In the genomic region with DNA sequence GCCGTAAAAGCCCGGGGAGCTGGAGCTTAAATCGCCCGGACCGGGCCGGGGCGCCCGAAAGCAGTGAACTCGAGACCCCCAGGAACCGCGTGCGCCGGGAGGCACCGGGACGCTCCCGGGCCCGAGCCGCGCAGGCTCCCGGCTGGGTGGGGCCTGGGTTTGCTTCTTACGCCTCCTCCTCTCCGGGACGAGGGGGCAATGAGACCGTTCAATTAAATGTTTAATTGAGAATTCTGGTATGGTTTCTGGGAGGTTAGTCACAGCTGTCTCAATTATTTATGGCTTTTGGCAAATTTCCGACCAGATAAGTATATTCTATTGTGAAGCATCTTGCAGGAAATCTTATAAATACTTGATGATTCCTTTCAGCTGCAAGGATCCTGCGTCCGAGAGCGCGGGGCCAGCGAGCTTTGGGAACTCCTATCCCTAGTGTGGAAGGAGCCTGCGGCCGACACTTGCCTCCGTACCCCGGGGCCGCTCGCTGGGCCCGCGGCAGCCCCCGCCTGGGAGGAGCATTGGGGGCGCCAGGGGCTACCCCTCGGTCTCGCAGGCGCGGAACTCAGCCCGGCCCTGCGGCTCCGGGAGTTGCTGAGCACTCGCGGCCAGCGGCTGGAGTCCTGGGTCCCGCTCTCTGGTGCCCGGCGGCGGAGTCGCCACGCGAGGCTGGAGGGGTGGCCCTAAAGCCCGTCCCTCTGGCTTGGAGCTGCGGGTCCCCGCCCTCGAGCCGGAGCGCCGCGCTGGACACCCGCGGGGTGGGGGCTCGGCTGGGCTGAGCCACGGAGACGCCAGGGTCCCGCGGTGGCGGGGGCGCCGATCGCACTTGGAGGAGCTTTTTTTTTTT, we compare ENCODE assay signal across 11 cellular contexts. TPM values are rescaled to one million over a fixed set of nuclear protein-coding genes. Genes with fewer than 3 reads are reported as not detected.
DNase-seq lines count a peak whose midpoint lies in the region; ATAC-seq, FAIRE-seq and TF ChIP-seq lines count a peak whose summit lies in the region.
"Had no signal": no experiment of that assay in that cellular context is flagged by ENCODE, and none has a peak within 500 bp of the region (broad histone marks: within the 10 kb centered on the region; RNA-seq: fewer than 3 reads in every experiment).

No MANE protein-coding gene starts in this region.

- intact Hi-C loops in stomach (cut with DNase I; ENCODE audit: low total_unique reads): no loop called here

- no peak for ATAC-seq in GM18909 (IDR thresholded peaks at IDR 0.05; ENCODE audit: poor library complexity, unreplicated experiment)

- DNase-seq in DMS 273 (lab: John Stamatoyannopoulos, UW; ENCODE audit: unreplicated experiment): peak; percentile 63
- no peak for DNase-seq in DMS 273 treated with DMSO at 0.1 percent for 48 hours (lab: John Stamatoyannopoulos, UW)
- DNase-seq in adipocyte (ENCODE audit: low read depth): peak; percentile 29
- DNase-seq in keratinocyte (ENCODE audit: low read depth, low spot score): no peak
- DNase-seq in stomach: no peak
- no peak for DNase-seq in NCI-H1092 treated with DMSO at 0.1 percent for 48 hours (lab: John Stamatoyannopoulos, UW)
- no peak for DNase-seq in activated CD8-positive, alpha-beta memory T cell treated with anti-CD3 and anti-CD28 coated beads, Interleukin-2, amount 50 U/mL, for 48 hours

- H3K4me3 ChIP-seq in adipocyte (ENCODE audit: low read length): peak overlapping the region; percentile 69
- peak overlapping the region; percentile 34 to 73 (median 70) for H3K4me3 ChIP-seq in keratinocyte (ENCODE audit: control insufficient read depth in 2 of 3, extremely low read depth in 1 of 3, insufficient read depth in 2 of 3, low read depth in 1 of 3, low read length in 3 of 3)
- peak overlapping the region; percentile 50 to 65 (median 58) for H3K4me3 ChIP-seq in stomach

- H3K9ac ChIP-seq in adipocyte (ENCODE audit: low read length): no peak overlapping the region
- peak overlapping the region; percentile 47 for H3K9ac ChIP-seq in keratinocyte (ENCODE audit: control insufficient read depth, extremely low read depth, insufficient read depth, low read length)

- H3K4me1 ChIP-seq in adipocyte (ENCODE audit: control insufficient read depth, insufficient read depth, low read length): peaks cover 12% of the 10 kb centered on the region
- peaks cover 3% of the 10 kb centered on the region for H3K4me1 ChIP-seq in keratinocyte (ENCODE audit: control insufficient read depth, extremely low read depth, insufficient read depth, low read length)
- peaks cover 29 to 46% (median 36%) of the 10 kb centered on the region in 4 donors for H3K4me1 ChIP-seq in stomach

- no peaks in the 10 kb centered on the region for H3K9me3 ChIP-seq in adipocyte (ENCODE audit: control insufficient read depth, low read length)
- H3K9me3 ChIP-seq in keratinocyte (ENCODE audit: control insufficient read depth, low read depth, low read length): no peaks in the 10 kb centered on the region
- peaks cover 0 to 8% (median 0%) of the 10 kb centered on the region in 4 donors for H3K9me3 ChIP-seq in stomach

- H2AFZ ChIP-seq in keratinocyte (ENCODE audit: control insufficient read depth, low read length): peak overlapping the region; percentile 66

- H3K4me2 ChIP-seq in keratinocyte (ENCODE audit: control insufficient read depth, extremely low read depth, insufficient read depth, low read depth, low read length): peak overlapping the region; percentile 85

- H3K27ac ChIP-seq in keratinocyte (ENCODE audit: control insufficient read depth, insufficient read depth, low read length): no peak overlapping the region
- peak overlapping the region; percentile 39 to 76 (median 63) for H3K27ac ChIP-seq in stomach
- H3K27ac ChIP-seq: 22Rv1 had no signal

- no peak for TF ChIP-seq POLR2A in stomach (IDR thresholded peaks at IDR 0.05)

- H3K9me1 ChIP-seq in keratinocyte (ENCODE audit: control insufficient read depth, extremely low read depth, insufficient read depth, low read length): no peaks in the 10 kb centered on the region

- TF ChIP-seq CTCF in keratinocyte (optimal IDR thresholded peaks at IDR 0.05 in 1 of 3, IDR thresholded peaks at IDR 0.05 in 1 of 3, conservative IDR thresholded peaks at IDR 0.05 in 1 of 3; ENCODE audit: extremely low read depth in 1 of 3, insufficient read depth in 2 of 3, low read length in 3 of 3): no peak
- no peak for TF ChIP-seq CTCF in stomach (IDR thresholded peaks at IDR 0.05)

- dilution Hi-C loops in keratinocyte (cut with MboI; ENCODE audit: extremely low pct_ligation_motif_present, low sequenced_read_pairs): no loop called here

- no peak for TF ChIP-seq EP300 in stomach (IDR thresholded peaks at IDR 0.05)

- no peaks in the 10 kb centered on the region for H3K79me2 ChIP-seq in keratinocyte (ENCODE audit: control insufficient read depth, insufficient read depth, low read length)

- no peak for FAIRE-seq in keratinocyte (lab: Jason Lieb, UNC)
- FAIRE-seq: colon had no signal

- H4K20me1 ChIP-seq in keratinocyte (ENCODE audit: control insufficient read depth, extremely low read depth, insufficient read depth, low read length): no peaks in the 10 kb centered on the region

- H3K27me3 ChIP-seq in adipocyte (replicated peaks; ENCODE audit: control insufficient read depth, insufficient read depth, low read length) (peaks cover 45% of the 10 kb centered on the region), keratinocyte (ENCODE audit: control insufficient read depth, extremely low read depth, insufficient read depth, low read length) (peaks cover 54% of the 10 kb centered on the region), stomach (peaks cover 12 to 62% (median 53%) of the 10 kb centered on the region in 3 donors)

- 7 to 13% (median 8%) methylated on average over 36 to 76 of the region's 76 CpGs for whole genome bisulfite sequencing in stomach, 5 donors

- H3K36me3 ChIP-seq in adipocyte (ENCODE audit: control insufficient read depth, insufficient read depth, low read length, severe bottlenecking) (no peaks in the 10 kb centered on the region), keratinocyte (ENCODE audit: control insufficient read depth in 2 of 2, extremely low read depth in 1 of 2, insufficient read depth in 2 of 2, low read length in 2 of 2) (no peaks in the 10 kb centered on the region), stomach (no peaks in the 10 kb centered on the region)

RNA-seq across cellular contexts. Expression of gene ISL2, which starts 10.3 kb away (rescaled TPM):
- not detected in 3 replicates for polyA plus RNA-seq in keratinocyte
- not detected for polyA plus RNA-seq in keratinocyte (2011; ENCODE audit: low read depth)
- not detected in 2 replicates for polyA plus RNA-seq in keratinocyte (2011; cell fraction: cytosol; rRNA removed)
- not detected in 2 replicates for polyA plus RNA-seq in keratinocyte (2011; cell fraction: nucleus; rRNA removed)
- polyA plus RNA-seq in keratinocyte (2012; ENCODE audit: low replicate concordance): not detected in 2 replicates
- not detected in 3 replicates for polyA minus RNA-seq in keratinocyte
- polyA minus RNA-seq in keratinocyte (2011; cell fraction: cytosol; rRNA and poly(A)+ RNA removed): not detected
- not detected in 2 replicates for polyA minus RNA-seq in keratinocyte (2011; cell fraction: nucleus; rRNA and poly(A)+ RNA removed)
- total RNA-seq in stomach: 1 to 10 TPM in 3 of 5 donors, not detected in 2; 1.3 to 4.0 (median 2.3) TPM
- 1 to 10 TPM in 2 of 3 donors, under 1 TPM in 1; 0.58 to 2.3 (median 2.1) TPM for polyA plus RNA-seq in stomach
- total RNA-seq: subcutaneous adipose tissue had no signal

RNA-seq across cellular contexts. Expression of gene ETFA, which starts 35.6 kb away (rescaled TPM):
- polyA plus RNA-seq in keratinocyte: 176 to 230 TPM (median 219 TPM) in 3 replicates
- 111 TPM for polyA plus RNA-seq in keratinocyte (2011; ENCODE audit: low read depth)
- 148 and 221 TPM in 2 replicates for polyA plus RNA-seq in keratinocyte (2011; cell fraction: cytosol; rRNA removed)
- polyA plus RNA-seq in keratinocyte (2011; cell fraction: nucleus; rRNA removed): 117 and 151 TPM in 2 replicates
- 137 and 198 TPM in 2 replicates for polyA plus RNA-seq in keratinocyte (2012; ENCODE audit: low replicate concordance)
- 40.9 to 151 TPM (median 114 TPM) in 3 replicates for polyA minus RNA-seq in keratinocyte
- polyA minus RNA-seq in keratinocyte (2011; cell fraction: cytosol; rRNA and poly(A)+ RNA removed): 85.4 TPM
- polyA minus RNA-seq in keratinocyte (2011; cell fraction: nucleus; rRNA and poly(A)+ RNA removed): 32.6 and 66.9 TPM in 2 replicates
- 100 to 1,000 TPM in 3 of 5 donors, 10 to 100 TPM in 2; 68.2 to 304 (median 118) TPM for total RNA-seq in stomach
- 100 to 1,000 TPM in 2 of 3 donors, 10 to 100 TPM in 1; 79.6 to 157 (median 100) TPM for polyA plus RNA-seq in stomach

Comparison
In these comparisons a context has a peak if more than half of its experiments do, and no peak if none do; other contexts are left out.
1. DNase-seq: peak in DMS 273 (single experiment) and adipocyte (single experiment); none in DMS 273 treated with DMSO at 0.1 percent for 48 hours (single experiment), keratinocyte (single experiment), stomach (single experiment), NCI-H1092 treated with DMSO at 0.1 percent for 48 hours (single experiment) and activated CD8-positive, alpha-beta memory T cell treated with anti-CD3 and anti-CD28 coated beads, Interleukin-2, amount 50 U/mL, for 48 hours (single experiment).
2. Peak in every context shown above with its lines, with median percentiles within 50 percentile points of each other: H3K4me3 ChIP-seq.